Comparison of ENCODE assay signal across 27 cellular contexts in genomic region chr9:89011683-89012082, GRCh38. TPM values are rescaled to one million over a fixed set of nuclear protein-coding genes. Genes with fewer than 3 reads are reported as not detected.
"Had no signal": no experiment of that assay in that cellular context is flagged by ENCODE, and none has a peak within 500 bp of the region (broad histone marks: within the 10 kb centered on the region; RNA-seq: fewer than 3 reads in every experiment).

No MANE protein-coding gene starts in this region.

- H3K27me3 Mint-ChIP-seq: type B pancreatic cell had no signal

- ATAC-seq: mucosa of descending colon; naive thymus-derived CD4-positive, alpha-beta T cell; psoas muscle; right cardiac atrium; stimulated activated effector memory CD8-positive, alpha-beta T cell treated with anti-CD3 and anti-CD28 coated beads, Interleukin-12 subunit alpha, Interleukin-12 subunit beta, amount 100 ng/mL, for 72 hours had no signal

- DNase-seq: cortex of kidney; esophagus squamous epithelium; hypothalamus; immature natural killer cell; islet precursor cell; kidney glomerular epithelial cell; mesenchymal stem cell; mucosa of descending colon; naive thymus-derived CD4-positive, alpha-beta T cell; nucleus accumbens; ovary; posterior cingulate gyrus; psoas muscle; right cardiac atrium; sigmoid colon; stimulated activated CD4-positive, alpha-beta T cell treated with anti-CD3 and anti-CD28 coated beads, Interleukin-2, amount 100 ng/mL, for 24 hours; stimulated activated CD4-positive, alpha-beta T cell treated with anti-CD3 and anti-CD28 coated beads, Interleukin-4, amount 100 ng/mL, for 24 hours; stimulated activated naive CD4-positive, alpha-beta T cell treated with Interleukin-2 at 50 U/mL for 16 hours; stomach; testis had no signal

- H3K4me3 Mint-ChIP-seq: immature natural killer cell; mesothelial cell of epicardium; naive thymus-derived CD4-positive, alpha-beta T cell; nephron; stimulated activated effector memory CD8-positive, alpha-beta T cell treated with anti-CD3 and anti-CD28 coated beads, Interleukin-12 subunit alpha, Interleukin-12 subunit beta, amount 100 ng/mL, for 72 hours; type B pancreatic cell had no signal

- H3K36me3 Mint-ChIP-seq: immature natural killer cell; mesothelial cell of epicardium; naive thymus-derived CD4-positive, alpha-beta T cell; stimulated activated effector memory CD8-positive, alpha-beta T cell treated with anti-CD3 and anti-CD28 coated beads, Interleukin-12 subunit alpha, Interleukin-12 subunit beta, amount 100 ng/mL, for 72 hours; type B pancreatic cell had no signal

- H3K9me3 Mint-ChIP-seq: immature natural killer cell; naive thymus-derived CD4-positive, alpha-beta T cell; stimulated activated effector memory CD8-positive, alpha-beta T cell treated with anti-CD3 and anti-CD28 coated beads, Interleukin-12 subunit alpha, Interleukin-12 subunit beta, amount 100 ng/mL, for 72 hours; type B pancreatic cell had no signal

- H3K36me3 ChIP-seq: esophagus squamous epithelium, ovary, sigmoid colon, stomach, tibial artery had no signal

- H3K27ac Mint-ChIP-seq: immature natural killer cell; mesothelial cell of epicardium; naive thymus-derived CD4-positive, alpha-beta T cell; nephron; stimulated activated effector memory CD8-positive, alpha-beta T cell treated with anti-CD3 and anti-CD28 coated beads, Interleukin-12 subunit alpha, Interleukin-12 subunit beta, amount 100 ng/mL, for 72 hours; type B pancreatic cell had no signal

- H3K4me1 ChIP-seq: esophagus squamous epithelium, psoas muscle, stomach, testis, tibial artery had no signal

- H3K27ac ChIP-seq: epithelial cell of prostate, esophagus squamous epithelium, ovary, psoas muscle, sigmoid colon, stomach, testis, tibial artery had no signal

- H3K9me3 ChIP-seq: esophagus squamous epithelium, mucosa of descending colon, ovary, psoas muscle, sigmoid colon, stomach, testis, tibial artery had no signal

- H3K4me3 ChIP-seq: esophagus squamous epithelium, lung, mucosa of descending colon, ovary, psoas muscle, sigmoid colon, stomach, testis, tibial artery had no signal

- H3K4me1 Mint-ChIP-seq: immature natural killer cell; mesothelial cell of epicardium; stimulated activated effector memory CD8-positive, alpha-beta T cell treated with anti-CD3 and anti-CD28 coated beads, Interleukin-12 subunit alpha, Interleukin-12 subunit beta, amount 100 ng/mL, for 72 hours had no signal

- H3K27me3 ChIP-seq: esophagus squamous epithelium, ovary, sigmoid colon, stomach, testis had no signal

RNA-seq across cellular contexts. Expression of gene S1PR3, which starts 20.4 kb away (rescaled TPM):
- polyA plus RNA-seq: naive thymus-derived CD4-positive, alpha-beta T cell had no signal
